Comparison of ENCODE assay signal across 8 cellular contexts in genomic region chr20:3846740-3847418, GRCh38. TPM values are rescaled to one million over a fixed set of nuclear protein-coding genes. Genes with fewer than 3 reads are reported as not detected.
DNase-seq lines count a peak whose midpoint lies in the region; ATAC-seq and TF ChIP-seq lines count a peak whose summit lies in the region.

TSS of gene MAVS (plus strand) at chr20:3846834. CDS start at chr20:3854625, 7,791 bp downstream.

- H3K9me3 ChIP-seq in transverse colon = no peaks in the 10 kb centered on the region

- H3K27ac ChIP-seq in adipose tissue (ENCODE audit: low read depth, low read length) (peak within 1 kb of the TSS; percentile 42), transverse colon (peak within 1 kb of the TSS; percentile 89 to 95 (median 94))

- TF ChIP-seq CTCF in GM12865 (IDR thresholded peaks at IDR 0.05; ENCODE audit: insufficient read depth, low read depth, low read length, missing control alignments) (no peak), transverse colon (IDR thresholded peaks at IDR 0.05) (no peak)

- in situ Hi-C loops in transverse colon (cut with MboI; ENCODE audit: low pct_ligation_motif_present in 1 of 4, low pct_unique_long_range_greater_than_20kb in 1 of 4, low sequenced_read_pairs in 3 of 4) = no loop called here

- ATAC-seq in HG02623 (IDR thresholded peaks at IDR 0.05; ENCODE audit: unreplicated experiment) = peak; percentile 91

- peak; percentile 87 for TF ChIP-seq POLR2A in transverse colon (IDR thresholded peaks at IDR 0.05)

- H3K4me3 ChIP-seq in GM12865 (ENCODE audit: low read depth, low read length) (peak within 1 kb of the TSS; percentile 89), transverse colon (peak within 1 kb of the TSS; percentile 75 to 89 (median 84))

- H3K4me1 ChIP-seq in transverse colon = peaks cover 17 to 58% (median 39%) of the 10 kb centered on the region in 4 donors

- H3K27me3 ChIP-seq in transverse colon = no peaks in the 10 kb centered on the region

- DNase-seq in GM12865 (ENCODE audit: low read depth) (peak; percentile 90), NCI-H1105 treated with DMSO at 0.1 percent for 48 hours (lab: John Stamatoyannopoulos, UW) (peak; percentile 85), T-helper 1 cell (peak; percentile 68 to 86 (median 77)), cardiac septum (ENCODE audit: low spot score) (peak; percentile 96), posterior cingulate gyrus (peak; percentile 82 to 99 (median 89)), transverse colon (peak; percentile 92)

- TF ChIP-seq EP300 in transverse colon (IDR thresholded peaks at IDR 0.05; ENCODE audit: low read depth) = no peak

- intact Hi-C loops in cardiac septum (cut with DNase I) (loop anchor here (10.0 kb wide), 1 partner anchor 172 kb away; no protein-coding TSS in a partner anchor), posterior cingulate gyrus (cut with DNase I) (loop anchor here (2.0 kb wide), 1 partner anchor 60 kb away; the partner anchor contains the start of gene CENPB), transverse colon (cut with DNase I; ENCODE audit: low total_unique reads) (no loop called here)

- no peaks in the 10 kb centered on the region for H3K36me3 ChIP-seq in transverse colon

- WGBS in adipose tissue, 3 donors = 0 to 1% (median 0%) methylated on average over 59 to 72 of the region's 72 CpGs
- WGBS in transverse colon (ENCODE audit: low coverage in 1 of 2), 2 donors = 0% methylated on average over 1 to 29 of the region's 72 CpGs

RNA-seq across cellular contexts. Expression of gene MAVS, which starts in this region (rescaled TPM):
- 10 to 100 TPM; 12.6 to 27.0 (median 19.9) TPM for polyA plus RNA-seq in adipose tissue
- 39.5 TPM for total RNA-seq in cardiac septum
- total RNA-seq in transverse colon = 100 to 1,000 TPM in 1 of 4 donors, 10 to 100 TPM in 3; 70.3 to 104 (median 81.8) TPM

Comparison
In these comparisons a context has a peak if more than half of its experiments do, and no peak if none do; other contexts are left out.
1. Peak in every context shown above with its lines: DNase-seq, ATAC-seq, H3K4me3 ChIP-seq and H3K27ac ChIP-seq.